In genomic region chr7:138015096-138015495, GRCh38 we compare ENCODE assay signal across 27 cellular contexts. TPM values are rescaled to one million over a fixed set of nuclear protein-coding genes. Genes with fewer than 3 reads are reported as not detected.
DNase-seq lines count a peak whose midpoint lies in the region; ATAC-seq, FAIRE-seq and TF ChIP-seq lines count a peak whose summit lies in the region.
"Had no signal": no experiment of that assay in that cellular context is flagged by ENCODE, and none has a peak within 500 bp of the region (broad histone marks: within the 10 kb centered on the region; RNA-seq: fewer than 3 reads in every experiment).

No MANE protein-coding gene starts in this region.

- peak overlapping the region; percentile 87 for H2AFZ ChIP-seq in MM.1S (ENCODE audit: low read length)
- H2AFZ ChIP-seq in H1 (ENCODE audit: low read length) = peak overlapping the region; percentile 15; the same call in 1 of the 2 replicates
- no peak overlapping the region for H2AFZ ChIP-seq in OCI-LY7 (ENCODE audit: low read length)

- intact Hi-C loops in OCI-LY7 (cut with micrococcal nuclease; ENCODE audit: unreplicated experiment) = no loop called here

- no peak overlapping the region for H3K18ac ChIP-seq in H1 (ENCODE audit: extremely low read depth, low read length)

- H3K9ac ChIP-seq in MM.1S (ENCODE audit: low read length) (peak overlapping the region; percentile 7; the same call in 1 of the 2 replicates), H1 (replicated peaks in 1 of 4; ENCODE audit: extremely low read depth in 1 of 4, low read depth in 3 of 4, low read length in 3 of 4) (no peak overlapping the region)

- H2BK20ac ChIP-seq in H1 (ENCODE audit: low read length) = no peak overlapping the region

- H3K27me3 ChIP-seq in MM.1S (replicated peaks; ENCODE audit: insufficient read depth, low read length) (no peaks in the 10 kb centered on the region), H1 (replicated peaks in 1 of 4; ENCODE audit: control insufficient read depth in 3 of 4, extremely low read depth in 1 of 4, insufficient read depth in 3 of 4, low read length in 3 of 4) (no peaks in the 10 kb centered on the region), suprapubic skin (peaks cover 6% of the 10 kb centered on the region)
- H3K27me3 ChIP-seq: BE2C, MG63, Peyer's patch had no signal

- 0 out of 2 replicates have a peak overlapping the region, but pooled peaks have one; percentile 2 for H2BK15ac ChIP-seq in H1 (ENCODE audit: low read length)

- H3K14ac ChIP-seq in H1 (ENCODE audit: insufficient read length) = no peak overlapping the region

- no peak overlapping the region for H3K4me3 Mint-ChIP-seq in neural crest cell
- H3K4me3 Mint-ChIP-seq: CD14-positive monocyte; CD8-positive, alpha-beta memory T cell; H9 had no signal

- H4K8ac ChIP-seq in H1 (ENCODE audit: extremely low read depth, insufficient read depth, low read length) = no peak overlapping the region

- no peak overlapping the region for H4K91ac ChIP-seq in H1 (replicated peaks; ENCODE audit: insufficient read length, low read length)

- POLR2A ChIA-PET in H1 (lab: Charles Lee; ENCODE audit: partially characterized antibody) (interaction anchor here (0.6 to 1.7 kb wide), 3 partner anchors 140 to 472 kb away, joined by 3 to 4 read pairs (median 3); no protein-coding TSS in a partner anchor), OCI-LY7 (lab: Charles Lee) (interaction anchor here (0.8 to 1.0 kb wide), 2 partner anchors 16 to 360 kb away, joined by 3 read pairs; no protein-coding TSS in a partner anchor)

- H3K4me2 ChIP-seq in MM.1S (ENCODE audit: low read depth, low read length) (peak overlapping the region; percentile 62), H1 (ENCODE audit: insufficient read depth in 1 of 2, low read depth in 2 of 2, low read length in 2 of 2) (no peak overlapping the region), OCI-LY7 (ENCODE audit: low read length) (no peak overlapping the region)

- no peak overlapping the region for H3K23ac ChIP-seq in H1 (ENCODE audit: insufficient read length)

- peak overlapping the region; percentile 12 for H3K27ac Mint-ChIP-seq in neural crest cell (ENCODE audit: unreplicated experiment)
- H3K27ac Mint-ChIP-seq: CD14-positive monocyte had no signal

- no peak overlapping the region for H4K5ac ChIP-seq in H1 (ENCODE audit: insufficient read length, low read depth, low read length)

- H3K27ac ChIP-seq in MM.1S (ENCODE audit: low read length) (peak overlapping the region; percentile 50; the same call in 1 of the 2 replicates), H1 (ENCODE audit: low read depth, low read length) (no peak overlapping the region), OCI-LY7 (ENCODE audit: low read depth, low read length, poor library complexity, severe bottlenecking) (no peak overlapping the region), suprapubic skin (no peak overlapping the region)
- H3K27ac ChIP-seq: Peyer's patch, SK-N-MC had no signal

- no peak overlapping the region for H3K4ac ChIP-seq in H1 (replicated peaks; ENCODE audit: insufficient read length, low read depth, low read length)

- no peaks in the 10 kb centered on the region for H3K23me2 ChIP-seq in H1 (ENCODE audit: low read depth, low read length)

- H3K9me2 ChIP-seq in MM.1S (replicated peaks; ENCODE audit: insufficient read depth, low read length) (no peaks in the 10 kb centered on the region), OCI-LY7 (ENCODE audit: insufficient read depth, low read length) (no peaks in the 10 kb centered on the region)

- H3F3A ChIP-seq in MM.1S (ENCODE audit: insufficient read depth, low read length) = peaks cover 13% of the 10 kb centered on the region

- no peak for FAIRE-seq in H1 (lab: Jason Lieb, UNC)
- FAIRE-seq: GM19239 had no signal

- CTCF ChIA-PET in H1 (lab: Charles Lee; ENCODE audit: partially characterized antibody) = interaction anchor here (0.6 to 5.6 kb wide), 7 partner anchors 12 to 358 kb away, joined by 3 to 36 read pairs (median 5); partner anchors contain the start of gene CREB3L2
- CTCF ChIA-PET in OCI-LY7 (lab: Charles Lee; ENCODE audit: unreplicated experiment) = no interaction called here

- no peak overlapping the region for H2BK120ac ChIP-seq in H1 (replicated peaks; ENCODE audit: low read depth, low read length)

- no peak overlapping the region for H2BK12ac ChIP-seq in H1 (ENCODE audit: low read depth, low read length)

- no peaks in the 10 kb centered on the region for H3K9me3 Mint-ChIP-seq in neural crest cell
- H3K9me3 Mint-ChIP-seq: CD14-positive monocyte; CD8-positive, alpha-beta memory T cell had no signal

- H3K4me1 ChIP-seq in MM.1S (ENCODE audit: low read length) = peaks cover 17% of the 10 kb centered on the region
- peaks cover 0 to 5% (median 4%) of the 10 kb centered on the region in 4 experiments; a peak in 4 of 7 replicates for H3K4me1 ChIP-seq in H1 (replicated peaks in 1 of 4; ENCODE audit: control insufficient read depth in 3 of 4, insufficient read depth in 4 of 4, low read length in 3 of 4)
- H3K4me1 ChIP-seq in OCI-LY7 (ENCODE audit: insufficient read depth, low read length, poor library complexity, severe bottlenecking) = no peaks in the 10 kb centered on the region
- H3K4me1 ChIP-seq in suprapubic skin = no peaks in the 10 kb centered on the region
- H3K4me1 ChIP-seq: BE2C, Peyer's patch had no signal

- no peaks in the 10 kb centered on the region for H3K4me1 Mint-ChIP-seq in neural crest cell
- H3K4me1 Mint-ChIP-seq: CD8-positive, alpha-beta memory T cell had no signal

- no peak for TF ChIP-seq EP300 in H1 (IDR thresholded peaks at IDR 0.05; ENCODE audit: borderline replicate concordance in 1 of 2, low read depth in 2 of 2, low read length in 2 of 2)
- TF ChIP-seq EP300 in suprapubic skin (IDR thresholded peaks at IDR 0.05) = no peak

- no peak overlapping the region for H3K56ac ChIP-seq in H1 (replicated peaks; ENCODE audit: insufficient read length, low read depth, low read length)

- TF ChIP-seq POLR2A in H1 (IDR thresholded peaks at IDR 0.05; ENCODE audit: control extremely low read depth in 1 of 2, low read depth in 2 of 2, low read length in 2 of 2) = no peak
- TF ChIP-seq POLR2A in suprapubic skin (IDR thresholded peaks at IDR 0.05) = no peak

- DNase-seq in MM.1S (peak; percentile 69), H1 (ENCODE audit: low read depth in 1 of 2, low spot score in 2 of 2) (no peak), neural crest cell (ENCODE audit: low read depth, low spot score) (no peak), OCI-LY7 (ENCODE audit: low spot score) (no peak), suprapubic skin (ENCODE audit: low spot score in 2 of 2) (no peak)
- no peak for DNase-seq in stimulated activated CD4-positive, alpha-beta T cell treated with anti-CD3 and anti-CD28 coated beads, Interleukin-12 subunit alpha, Interleukin-12 subunit beta, amount 100 ng/mL, for 4 hours
- DNase-seq: BE2C; CD8-positive, alpha-beta memory T cell; DMS153; DND-41; H9; KBM-7; MG63; NCI-H1694; NCI-H2081; NCI-H2171; NCI-H226; NCI-H510A; NCI-H69; OCI-M1; Peyer's patch; SIG-M5; SW 1271 had no signal

- no peaks in the 10 kb centered on the region for H3K36me3 Mint-ChIP-seq in neural crest cell (ENCODE audit: low read depth)
- H3K36me3 Mint-ChIP-seq: CD14-positive monocyte; CD8-positive, alpha-beta memory T cell had no signal

- H3K9me3 ChIP-seq in MM.1S (replicated peaks; ENCODE audit: insufficient read depth, low read length) = no peaks in the 10 kb centered on the region
- peaks cover 0 to 3% of the 10 kb centered on the region in 2 experiments; a peak in 1 of 4 replicates for H3K9me3 ChIP-seq in H1 (ENCODE audit: insufficient read depth in 2 of 2, low read depth in 1 of 2, low read length in 1 of 2)
- no peaks in the 10 kb centered on the region for H3K9me3 ChIP-seq in OCI-LY7 (ENCODE audit: low read length)
- H3K9me3 ChIP-seq in suprapubic skin = no peaks in the 10 kb centered on the region
- H3K9me3 ChIP-seq: BE2C, MG63, Peyer's patch had no signal

- TF ChIP-seq RAD21 in H1 (IDR thresholded peaks at IDR 0.05 in 1 of 2, conservative IDR thresholded peaks at IDR 0.05 in 1 of 2; ENCODE audit: low read depth in 2 of 2, low read length in 2 of 2) = no peak

- no peak for ATAC-seq in activated CD4-positive, CD25-positive, alpha-beta regulatory T cell treated with anti-CD3 and anti-CD28 coated beads, Interleukin-2, amount 50 U/mL, for 24 hours

- no peaks in the 10 kb centered on the region for H4K20me1 ChIP-seq in MM.1S (ENCODE audit: insufficient read depth, low read length)
- no peaks in the 10 kb centered on the region for H4K20me1 ChIP-seq in H1 (replicated peaks in 1 of 2; ENCODE audit: control insufficient read depth in 1 of 2, insufficient read depth in 2 of 2, low read length in 2 of 2)
- no peaks in the 10 kb centered on the region for H4K20me1 ChIP-seq in OCI-LY7 (ENCODE audit: insufficient read depth, low read length)

- no peak overlapping the region for H2AK5ac ChIP-seq in H1 (ENCODE audit: low read depth, low read length)

- H3K79me1 ChIP-seq in H1 (ENCODE audit: low read depth, low read length) = no peaks in the 10 kb centered on the region

- H3K4me3 ChIP-seq in MM.1S (ENCODE audit: low read length) (0 out of 2 replicates have a peak overlapping the region, but pooled peaks have one; percentile 7), H1 (ENCODE audit: extremely low read depth in 1 of 4, insufficient read depth in 2 of 4, low read depth in 3 of 4, low read length in 4 of 4) (no peak overlapping the region), OCI-LY7 (ENCODE audit: low read depth, low read length, poor library complexity, severe bottlenecking) (no peak overlapping the region), suprapubic skin (no peak overlapping the region)
- H3K4me3 ChIP-seq: MG63, Peyer's patch, SK-N-MC had no signal

- H3K79me2 ChIP-seq in MM.1S (ENCODE audit: low read length) (no peaks in the 10 kb centered on the region), H1 (ENCODE audit: control insufficient read depth in 1 of 2, insufficient read depth in 2 of 2, low read length in 2 of 2) (no peaks in the 10 kb centered on the region), OCI-LY7 (ENCODE audit: insufficient read depth, low read depth, low read length) (no peaks in the 10 kb centered on the region)

- no peak overlapping the region for H2BK5ac ChIP-seq in H1 (ENCODE audit: low read depth, low read length)

- BruUV-seq in OCI-LY7 (replicated peaks; lab: Mats Ljungman, UMichigan) = no TSS peak

- H3K27me3 Mint-ChIP-seq in neural crest cell (ENCODE audit: low read depth) = no peaks in the 10 kb centered on the region

- no peaks in the 10 kb centered on the region for H3K36me3 ChIP-seq in MM.1S (replicated peaks; ENCODE audit: insufficient read depth, low read length)
- H3K36me3 ChIP-seq in H1 (ENCODE audit: control insufficient read depth in 2 of 4, insufficient read depth in 4 of 4, low read length in 3 of 4) = no peaks in the 10 kb centered on the region
- no peaks in the 10 kb centered on the region for H3K36me3 ChIP-seq in OCI-LY7 (ENCODE audit: insufficient read depth, low read length)
- no peaks in the 10 kb centered on the region for H3K36me3 ChIP-seq in suprapubic skin
- H3K36me3 ChIP-seq: BE2C, MG63, Peyer's patch had no signal

- 92% methylated on average over 5 of the region's 5 CpGs; no CpG with 5 or more reads in 1 of the 2 experiments for WGBS in H1 (ENCODE audit: extremely low coverage in 1 of 2, insufficient coverage in 1 of 2, insufficient read length in 1 of 2, insufficient replicate concordance in 2 of 2, low coverage in 1 of 2, low lambda C conversion rate in 2 of 2, missing lambda C conversion rate in 1 of 2), 2 experiments
- WGBS in suprapubic skin = 82% methylated on average over 5 of the region's 5 CpGs

- no peak for TF ChIP-seq CTCF in MM.1S (IDR thresholded peaks at IDR 0.05; ENCODE audit: low read length)
- no peak for TF ChIP-seq CTCF in H1 (IDR thresholded peaks at IDR 0.05; ENCODE audit: control extremely low read depth in 1 of 3, insufficient read depth in 1 of 3, low read depth in 1 of 3, low read length in 3 of 3)
- TF ChIP-seq CTCF in neural crest cell (conservative IDR thresholded peaks at IDR 0.05) = no peak
- no peak for TF ChIP-seq CTCF in OCI-LY7 (conservative IDR thresholded peaks at IDR 0.05; ENCODE audit: low read length)
- no peak for TF ChIP-seq CTCF in suprapubic skin (IDR thresholded peaks at IDR 0.05)

RNA-seq across cellular contexts. Expression of gene CREB3L2, which starts 13.2 kb away (rescaled TPM):
- total RNA-seq in H1 (2021; fragmentation: NEBNext Ultra II Directional; extraction: Animal tissue kit (Norgen Biotek cat#: 25700)) = 48.3 and 51.9 TPM in 2 replicates
- polyA plus RNA-seq in H1 (2011; rRNA removed) = 14.4 and 16.5 TPM in 2 replicates
- polyA plus RNA-seq in H1 (2011; cell fraction: cytosol; rRNA removed) = 12.2 TPM
- polyA plus RNA-seq in H1 (2011; cell fraction: nucleus; rRNA removed) = 21.2 TPM
- 12.1 to 15.9 TPM (median 14.9 TPM) in 4 replicates for polyA plus RNA-seq in H1 (2012, experiment 1 of 2)
- polyA plus RNA-seq in H1 (2012, experiment 2 of 2) = 2.5 TPM
- 22.8 TPM for polyA plus RNA-seq in H1 (2013, experiment 1 of 2)
- 25.6 TPM for polyA plus RNA-seq in H1 (2013, experiment 2 of 2)
- polyA minus RNA-seq in H1 (2011; rRNA and poly(A)+ RNA removed) = 33.3 and 34.7 TPM in 2 replicates
- 19.2 TPM for polyA minus RNA-seq in H1 (2011; cell fraction: cytosol; rRNA and poly(A)+ RNA removed)
- 74.4 TPM for polyA minus RNA-seq in H1 (2011; cell fraction: nucleus; rRNA and poly(A)+ RNA removed)
- 51.1 and 51.9 TPM in 2 replicates for total RNA-seq in neural crest cell
- 22.7 and 35.4 TPM in 2 replicates for total RNA-seq in OCI-LY7 (2014; rRNA removed; shearing (Covaris generic))
- total RNA-seq in OCI-LY7 (2022) = 79.0 and 95.7 TPM in 2 replicates
- total RNA-seq in suprapubic skin = 10 to 100 TPM; 10.9 to 24.5 (median 14.1) TPM
